In the genomic region with DNA sequence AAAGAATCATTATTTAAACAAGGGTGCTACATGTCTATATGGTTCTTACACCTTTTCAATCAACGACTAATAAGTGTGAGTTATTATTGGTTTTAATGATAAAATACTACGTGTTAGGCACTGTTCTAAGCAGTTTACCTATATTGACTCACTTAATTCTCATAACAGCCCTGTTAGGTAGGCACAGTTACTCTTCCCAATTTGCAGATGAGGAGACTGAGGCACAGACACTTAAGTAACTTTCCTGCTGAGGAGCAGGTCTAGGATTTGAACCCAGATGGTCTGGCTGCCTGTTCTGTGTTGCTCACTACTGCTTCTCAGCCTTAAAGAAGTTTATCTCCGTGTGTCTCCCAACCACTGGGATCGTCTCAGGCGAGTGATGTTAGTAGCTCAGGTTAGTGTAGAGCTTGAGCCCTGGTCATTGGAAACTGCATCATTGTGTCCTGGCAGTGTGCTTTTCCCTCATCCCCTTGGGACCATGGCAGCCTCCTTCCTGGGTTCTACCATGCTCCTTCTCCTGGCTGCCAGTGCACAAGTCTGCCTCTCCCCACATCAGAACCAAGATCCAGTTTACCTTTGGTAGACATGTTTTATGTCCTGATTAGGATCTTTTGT, we compare ENCODE assay signal across 19 cellular contexts. TPM values are rescaled to one million over a fixed set of nuclear protein-coding genes. Genes with fewer than 3 reads are reported as not detected.
A peak's percentile ranks its signal among the peaks of the same experiment; 100 is the strongest.
DNase-seq lines count a peak whose midpoint lies in the region; ATAC-seq and TF ChIP-seq lines count a peak whose summit lies in the region.
"Had no signal": no experiment of that assay in that cellular context is flagged by ENCODE, and none has a peak within 500 bp of the region (broad histone marks: within the 10 kb centered on the region; RNA-seq: fewer than 3 reads in every experiment).

No MANE protein-coding gene starts in this region.

- H3K4me3 Mint-ChIP-seq in T-helper 2 cell treated with Interferon-gamma antibody and Interleukin-4, amounts not matched to agents 5 μg/mL and 100 μg/mL, for 36 hours = no peak overlapping the region
- H3K4me3 Mint-ChIP-seq in CD4-positive, alpha-beta T cell = no peak overlapping the region
- no peak overlapping the region for H3K4me3 Mint-ChIP-seq in WTC11
- H3K4me3 Mint-ChIP-seq in naive thymus-derived CD4-positive, alpha-beta T cell = peak overlapping the region in 8 of 10 donors; percentile 17 to 73 (median 30)

- H3K4me1 ChIP-seq in naive thymus-derived CD4-positive, alpha-beta T cell (ENCODE audit: control insufficient read depth in 2 of 2, insufficient read depth in 2 of 2, low read length in 2 of 2) = peaks cover 22 to 62% of the 10 kb centered on the region in 2 donors
- no peaks in the 10 kb centered on the region for H3K4me1 ChIP-seq in aorta (ENCODE audit: control insufficient read depth in 1 of 2, insufficient read depth in 2 of 2, low read length in 2 of 2)

- H3K9me3 Mint-ChIP-seq in T-helper 2 cell treated with Interferon-gamma antibody and Interleukin-4, amounts not matched to agents 5 μg/mL and 100 μg/mL, for 36 hours = no peaks in the 10 kb centered on the region
- H3K9me3 Mint-ChIP-seq in CD4-positive, alpha-beta T cell = no peaks in the 10 kb centered on the region
- no peaks in the 10 kb centered on the region for H3K9me3 Mint-ChIP-seq in WTC11
- peaks cover 0 to 2% (median 0%) of the 10 kb centered on the region in 11 donors for H3K9me3 Mint-ChIP-seq in naive thymus-derived CD4-positive, alpha-beta T cell

- no peaks in the 10 kb centered on the region for H3K27me3 ChIP-seq in CD4-positive, alpha-beta T cell (ENCODE audit: control insufficient read depth, insufficient read depth, low read length)
- no peaks in the 10 kb centered on the region for H3K27me3 ChIP-seq in naive thymus-derived CD4-positive, alpha-beta T cell (ENCODE audit: control insufficient read depth in 2 of 2, insufficient read depth in 2 of 2, low read length in 2 of 2)
- H3K27me3 ChIP-seq in aorta (ENCODE audit: control insufficient read depth in 1 of 2, insufficient read depth in 2 of 2, low read length in 1 of 2) = no peaks in the 10 kb centered on the region

- H3K27ac ChIP-seq in CD4-positive, alpha-beta T cell (ENCODE audit: low read depth, low read length) = no peak overlapping the region
- H3K27ac ChIP-seq in naive thymus-derived CD4-positive, alpha-beta T cell (ENCODE audit: low read depth, low read length) = peak overlapping the region; percentile 7
- H3K27ac ChIP-seq in aorta (ENCODE audit: low read depth in 1 of 2, low read length in 2 of 2) = no peak overlapping the region
- H3K27ac ChIP-seq: 22Rv1, RWPE1 had no signal

- no peak for DNase-seq in T-helper 2 cell treated with Interferon-gamma antibody and Interleukin-4, amounts not matched to agents 5 μg/mL and 100 μg/mL, for 36 hours (ENCODE audit: low spot score)
- DNase-seq in T-helper 2 cell (no peak), WTC11 (ENCODE audit: low spot score) (no peak), aorta (no peak), mesenteric fat pad (ENCODE audit: low spot score) (no peak)
- DNase-seq in CD4-positive, alpha-beta T cell = no peak
- DNase-seq in naive thymus-derived CD4-positive, alpha-beta T cell = no peak
- DNase-seq: C1 segment of cervical spinal cord, Calu3, DMS79, H7, Karpas-422, MM.1S, NCI-H1105, NCI-H187, NCI-H69 had no signal

- no peaks in the 10 kb centered on the region for H3K9me3 ChIP-seq in CD4-positive, alpha-beta T cell (ENCODE audit: control insufficient read depth, low read length)
- no peaks in the 10 kb centered on the region for H3K9me3 ChIP-seq in naive thymus-derived CD4-positive, alpha-beta T cell (ENCODE audit: control insufficient read depth in 2 of 3, low read length in 3 of 3)
- H3K9me3 ChIP-seq in aorta (ENCODE audit: control insufficient read depth, low read length) = no peaks in the 10 kb centered on the region

- H3K36me3 ChIP-seq in naive thymus-derived CD4-positive, alpha-beta T cell (ENCODE audit: control insufficient read depth in 2 of 3, insufficient read depth in 3 of 3, low read length in 3 of 3) = peaks cover 0 to 7% (median 0%) of the 10 kb centered on the region in 3 experiments
- no peaks in the 10 kb centered on the region for H3K36me3 ChIP-seq in aorta (ENCODE audit: control insufficient read depth in 1 of 2, insufficient read depth in 2 of 2, low read length in 1 of 2)

- H3K4me3 ChIP-seq in naive thymus-derived CD4-positive, alpha-beta T cell (ENCODE audit: low read length) = no peak overlapping the region
- no peak overlapping the region for H3K4me3 ChIP-seq in aorta (ENCODE audit: low read length in 2 of 2)

- WGBS in aorta, 2 donors = 95 to 99% methylated on average over 5 of the region's 5 CpGs

- H3K36me3 Mint-ChIP-seq in T-helper 2 cell treated with Interferon-gamma antibody and Interleukin-4, amounts not matched to agents 5 μg/mL and 100 μg/mL, for 36 hours (ENCODE audit: low read depth) = peaks cover 33% of the 10 kb centered on the region
- H3K36me3 Mint-ChIP-seq in CD4-positive, alpha-beta T cell (ENCODE audit: low read depth) = peaks cover 48% of the 10 kb centered on the region
- no peaks in the 10 kb centered on the region for H3K36me3 Mint-ChIP-seq in WTC11
- peaks cover 6 to 34% (median 24%) of the 10 kb centered on the region in 5 donors for H3K36me3 Mint-ChIP-seq in naive thymus-derived CD4-positive, alpha-beta T cell

- CTCF ChIA-PET in CD4-positive, alpha-beta T cell (lab: Charles Lee) = no interaction called here
- CTCF ChIA-PET in WTC11 (lab: Charles Lee) = interaction anchor here (1.2 kb wide), 1 partner anchor 54 kb away, joined by 3 read pairs; no protein-coding TSS in a partner anchor
- CTCF ChIA-PET in naive thymus-derived CD4-positive, alpha-beta T cell (lab: Charles Lee) = interaction anchor here (0.6 kb wide), 1 partner anchor 44 kb away, joined by 3 read pairs; no protein-coding TSS in a partner anchor

- intact Hi-C loops in CD4-positive, alpha-beta T cell (cut with DNase I, micrococcal nuclease) = no loop called here
- intact Hi-C loops in naive thymus-derived CD4-positive, alpha-beta T cell (cut with micrococcal nuclease) = loop anchor here in 1 of 2 donors (10.0 kb wide), 1 partner anchor 393 kb away; a partner anchor contains a TSS
- intact Hi-C loops in aorta (cut with DNase I) = no loop called here

- TF ChIP-seq CTCF in CD4-positive, alpha-beta T cell (IDR thresholded peaks at IDR 0.05) = no peak
- TF ChIP-seq CTCF in WTC11 (IDR thresholded peaks at IDR 0.05) = no peak

- ATAC-seq in CD4-positive, alpha-beta T cell (ENCODE audit: poor library complexity) = no peak
- ATAC-seq in WTC11 (no peak), aorta (ENCODE audit: low FRiP score) (no peak), HG03378 (IDR thresholded peaks at IDR 0.05; ENCODE audit: unreplicated experiment) (no peak)
- ATAC-seq in naive thymus-derived CD4-positive, alpha-beta T cell = no peak

- POLR2A ChIA-PET in CD4-positive, alpha-beta T cell (lab: Charles Lee) = interaction anchor here (0.7 to 1.0 kb wide), 2 partner anchors 40 to 47 kb away, joined by 3 read pairs; a partner anchor contains a TSS
- POLR2A ChIA-PET in WTC11 (lab: Charles Lee) = no interaction called here
- POLR2A ChIA-PET in naive thymus-derived CD4-positive, alpha-beta T cell (lab: Charles Lee) = interaction anchor here (0.8 to 3.7 kb wide), 2 partner anchors 10 to 47 kb away, joined by 3 to 18 read pairs; a partner anchor contains a TSS

- peak overlapping the region; percentile 3 for H3K27ac Mint-ChIP-seq in T-helper 2 cell treated with Interferon-gamma antibody and Interleukin-4, amounts not matched to agents 5 μg/mL and 100 μg/mL, for 36 hours
- H3K27ac Mint-ChIP-seq in CD4-positive, alpha-beta T cell = peak overlapping the region; percentile 37
- H3K27ac Mint-ChIP-seq in WTC11 = peak overlapping the region; percentile 11; the same call in 1 of the 2 replicates
- H3K27ac Mint-ChIP-seq in naive thymus-derived CD4-positive, alpha-beta T cell = peak overlapping the region in 8 of 9 donors; percentile 10 to 87 (median 72)

- H3K27me3 Mint-ChIP-seq in T-helper 2 cell treated with Interferon-gamma antibody and Interleukin-4, amounts not matched to agents 5 μg/mL and 100 μg/mL, for 36 hours (ENCODE audit: low read depth) = no peaks in the 10 kb centered on the region
- no peaks in the 10 kb centered on the region for H3K27me3 Mint-ChIP-seq in CD4-positive, alpha-beta T cell
- no peaks in the 10 kb centered on the region for H3K27me3 Mint-ChIP-seq in WTC11 (ENCODE audit: low read depth)
- H3K27me3 Mint-ChIP-seq in naive thymus-derived CD4-positive, alpha-beta T cell = no peaks in the 10 kb centered on the region

- peaks cover 46% of the 10 kb centered on the region for H3K4me1 Mint-ChIP-seq in T-helper 2 cell treated with Interferon-gamma antibody and Interleukin-4, amounts not matched to agents 5 μg/mL and 100 μg/mL, for 36 hours (ENCODE audit: low read depth)
- H3K4me1 Mint-ChIP-seq in CD4-positive, alpha-beta T cell (ENCODE audit: low read depth) = peaks cover 80% of the 10 kb centered on the region
- peaks cover 39% of the 10 kb centered on the region for H3K4me1 Mint-ChIP-seq in WTC11
- peaks cover 48 to 93% (median 75%) of the 10 kb centered on the region in 7 donors for H3K4me1 Mint-ChIP-seq in naive thymus-derived CD4-positive, alpha-beta T cell

TF ChIP-seq in WTC11, 78 proteins besides CTCF, POLR2A, EP300 and RAD21:
- TF ChIP-seq JAZF1 (CRISPR knock-in tag; IDR thresholded peaks at IDR 0.05) (no peak), FOXP1 (CRISPR knock-in tag; IDR thresholded peaks at IDR 0.05; ENCODE audit: borderline replicate concordance) (no peak), EMX1 (CRISPR knock-in tag; IDR thresholded peaks at IDR 0.05) (no peak), GABPB1 (CRISPR knock-in tag; IDR thresholded peaks at IDR 0.05) (no peak), NFE2L1 (CRISPR knock-in tag; IDR thresholded peaks at IDR 0.05) (no peak), SP1 (CRISPR knock-in tag; conservative IDR thresholded peaks at IDR 0.05) (no peak)

RNA-seq across cellular contexts. Expression of a gene that starts 10.9 kb away (rescaled TPM):
- total RNA-seq in CD4-positive, alpha-beta T cell = 10 to 100 TPM; 59.8 to 67.4 TPM
- total RNA-seq in WTC11 (2021) (64.7 to 72.4 TPM (median 71.3 TPM) in 3 replicates), aorta (10 to 100 TPM; 44.4 to 52.0 TPM), mesenteric fat pad (49.3 TPM)
- total RNA-seq in naive thymus-derived CD4-positive, alpha-beta T cell = 100 to 1,000 TPM in 2 of 5 experiments, 10 to 100 TPM in 3; 63.3 to 114 (median 90.2) TPM
- 100 to 1,000 TPM; 142 TPM for polyA plus RNA-seq in naive thymus-derived CD4-positive, alpha-beta T cell
- polyA plus RNA-seq in aorta = 10 to 100 TPM; 45.0 to 54.2 TPM

RNA-seq across cellular contexts. Expression of a gene that starts 46.7 kb away (rescaled TPM):
- 10 to 100 TPM; 42.9 to 45.1 TPM for total RNA-seq in CD4-positive, alpha-beta T cell
- total RNA-seq in WTC11 (2021) (0.09 TPM in 1 of 3 replicates, not detected in the others), aorta (under 1 TPM; 0.24 to 0.55 TPM), mesenteric fat pad (not detected)
- total RNA-seq in naive thymus-derived CD4-positive, alpha-beta T cell = 10 to 100 TPM; 11.5 to 40.4 (median 21.1) TPM
- 10 to 100 TPM; 27.9 to 35.9 TPM for polyA plus RNA-seq in naive thymus-derived CD4-positive, alpha-beta T cell
- polyA plus RNA-seq in aorta = 1 to 10 TPM in 1 of 2 donors, not detected in 1; 1.5 TPM
- total RNA-seq: Calu3 had no signal

Comparison
In these comparisons a context has a peak if more than half of its experiments do, and no peak if none do; other contexts are left out.
1. H3K27ac Mint-ChIP-seq: peak in every context shown above with its lines; median percentile 72 in naive thymus-derived CD4-positive, alpha-beta T cell; 37 in CD4-positive, alpha-beta T cell; 11 in WTC11; 3 in T-helper 2 cell treated with Interferon-gamma antibody and Interleukin-4, amounts not matched to agents 5 μg/mL and 100 μg/mL, for 36 hours.
2. H3K4me3 Mint-ChIP-seq: peak in naive thymus-derived CD4-positive, alpha-beta T cell (8 of 10); none in T-helper 2 cell treated with Interferon-gamma antibody and Interleukin-4, amounts not matched to agents 5 μg/mL and 100 μg/mL, for 36 hours (single experiment), CD4-positive, alpha-beta T cell (single experiment) and WTC11 (single experiment).
3. RNA of a gene that starts 46.7 kb away (total RNA-seq): 42.9 to 45.1 TPM in CD4-positive, alpha-beta T cell and 11.5 to 40.4 TPM in naive thymus-derived CD4-positive, alpha-beta T cell; 0.24 to 0.55 TPM in aorta, not detected in mesenteric fat pad (single experiment) and 0.09 TPM in WTC11; every median in the first group is over 4 times any median in the second.